In the genomic region with DNA sequence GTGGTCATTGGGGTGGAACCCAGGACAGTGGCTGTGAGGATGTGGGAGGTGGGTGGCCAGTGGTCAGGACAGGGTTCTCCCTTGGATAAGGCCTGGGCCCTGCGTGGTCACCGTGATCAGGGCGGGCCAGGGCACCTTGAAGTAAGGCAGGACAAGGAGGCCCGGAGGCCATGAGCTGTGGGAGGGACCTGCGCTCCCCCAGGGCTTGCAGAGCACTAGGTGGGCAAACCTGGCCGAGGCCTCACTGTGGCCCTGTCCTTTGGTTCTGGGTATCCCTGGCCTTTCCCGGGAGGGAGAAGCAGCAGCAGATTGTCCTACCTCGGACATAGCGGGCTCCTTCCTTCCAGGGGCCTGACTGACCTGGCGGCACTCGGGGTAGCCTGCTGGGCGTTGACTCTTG, we compare ENCODE assay signal across 22 cellular contexts.
"Had no signal": no experiment of that assay in that cellular context is flagged by ENCODE, and none has a peak within 500 bp of the region (broad histone marks: within the 10 kb centered on the region; RNA-seq: fewer than 3 reads in every experiment).

No MANE protein-coding gene starts in this region.

- H3K4me3 Mint-ChIP-seq: activated CD4-positive, alpha-beta T cell treated with anti-CD3 and anti-CD28 coated beads, Interleukin-2, amount 10 ng/mL, durations not matched to agents 7 days and 5 days; T-helper 2 cell treated with Interferon-gamma antibody and Interleukin-4, amounts not matched to agents 5 μg/mL and 100 μg/mL, for 36 hours had no signal

- H3K36me3 Mint-ChIP-seq: activated naive CD8-positive, alpha-beta T cell treated with anti-CD3 and anti-CD28 coated beads, Interleukin-2, amount 10 ng/mL, durations not matched to agents 7 days and 5 days; naive B cell; stimulated activated effector memory CD8-positive, alpha-beta T cell treated with anti-CD3 and anti-CD28 coated beads, Interleukin-12 subunit alpha, Interleukin-12 subunit beta, amount 100 ng/mL, for 72 hours had no signal

- H2AFZ ChIP-seq: parathyroid adenoma had no signal

- H3K9me3 Mint-ChIP-seq: activated CD4-positive, alpha-beta T cell treated with anti-CD3 and anti-CD28 coated beads, Interleukin-2, amount 10 ng/mL, durations not matched to agents 7 days and 5 days; activated naive CD8-positive, alpha-beta T cell treated with anti-CD3 and anti-CD28 coated beads, Interleukin-2, amount 10 ng/mL, durations not matched to agents 7 days and 5 days; activated T-cell treated with anti-CD3 and anti-CD28 coated beads, Interleukin-2, amount 50 U/mL, for 4 hours; activated T-helper 2 cell treated with anti-CD3 and anti-CD28 coated beads, Interferon-gamma antibody, Interleukin-2, Interleukin-4, amounts not matched to agents 10 μg/mL and 5 μg/mL and 100 μg/mL, durations not matched to agents 14 hours and 24 hours and 36 hours; central memory CD8-positive, alpha-beta T cell; naive B cell; stimulated activated effector memory CD8-positive, alpha-beta T cell treated with anti-CD3 and anti-CD28 coated beads, Interleukin-12 subunit alpha, Interleukin-12 subunit beta, amount 100 ng/mL, for 72 hours; T-helper 2 cell treated with Interferon-gamma antibody and Interleukin-4, amounts not matched to agents 5 μg/mL and 100 μg/mL, for 36 hours had no signal

- H3K4me3 ChIP-seq: gastrocnemius medialis, uterus had no signal

- H3K27ac Mint-ChIP-seq: activated CD4-positive, alpha-beta T cell treated with anti-CD3 and anti-CD28 coated beads, Interleukin-2, amount 10 ng/mL, durations not matched to agents 7 days and 5 days; activated naive CD8-positive, alpha-beta T cell treated with anti-CD3 and anti-CD28 coated beads, Interleukin-2, amount 10 ng/mL, durations not matched to agents 7 days and 5 days; activated T-helper 2 cell treated with anti-CD3 and anti-CD28 coated beads, Interferon-gamma antibody, Interleukin-2, Interleukin-4, amounts not matched to agents 10 μg/mL and 5 μg/mL and 100 μg/mL, durations not matched to agents 14 hours and 24 hours and 36 hours; stimulated activated effector memory CD8-positive, alpha-beta T cell treated with anti-CD3 and anti-CD28 coated beads, Interleukin-12 subunit alpha, Interleukin-12 subunit beta, amount 100 ng/mL, for 72 hours; T-helper 2 cell treated with Interferon-gamma antibody and Interleukin-4, amounts not matched to agents 5 μg/mL and 100 μg/mL, for 36 hours had no signal

- DNase-seq: amniotic stem cell, dorsolateral prefrontal cortex, esophagus squamous epithelium, gastrocnemius medialis, hypothalamus, left cardiac atrium, naive B cell, right lobe of liver, stomach, transverse colon, uterus had no signal

- H3K4me1 ChIP-seq: breast epithelium, gastrocnemius medialis, parathyroid adenoma, right lobe of liver, uterus had no signal

- H3K9ac ChIP-seq: parathyroid adenoma had no signal

- H3K9me3 ChIP-seq: breast epithelium, esophagus squamous epithelium, gastrocnemius medialis, right lobe of liver, stomach, transverse colon, uterus had no signal

- H3K27ac ChIP-seq: breast epithelium, dorsolateral prefrontal cortex, esophagus squamous epithelium, gastrocnemius medialis, parathyroid adenoma, right lobe of liver, skin epidermis, stomach, transverse colon, uterus, VCaP had no signal

- H3K36me3 ChIP-seq: breast epithelium, esophagus squamous epithelium, gastrocnemius medialis, right lobe of liver, stomach, transverse colon, uterus had no signal

- H3K79me2 ChIP-seq: parathyroid adenoma had no signal

- ATAC-seq: gastrocnemius medialis had no signal
